Comparison of ENCODE assay signal across 8 cellular contexts in the genomic region with DNA sequence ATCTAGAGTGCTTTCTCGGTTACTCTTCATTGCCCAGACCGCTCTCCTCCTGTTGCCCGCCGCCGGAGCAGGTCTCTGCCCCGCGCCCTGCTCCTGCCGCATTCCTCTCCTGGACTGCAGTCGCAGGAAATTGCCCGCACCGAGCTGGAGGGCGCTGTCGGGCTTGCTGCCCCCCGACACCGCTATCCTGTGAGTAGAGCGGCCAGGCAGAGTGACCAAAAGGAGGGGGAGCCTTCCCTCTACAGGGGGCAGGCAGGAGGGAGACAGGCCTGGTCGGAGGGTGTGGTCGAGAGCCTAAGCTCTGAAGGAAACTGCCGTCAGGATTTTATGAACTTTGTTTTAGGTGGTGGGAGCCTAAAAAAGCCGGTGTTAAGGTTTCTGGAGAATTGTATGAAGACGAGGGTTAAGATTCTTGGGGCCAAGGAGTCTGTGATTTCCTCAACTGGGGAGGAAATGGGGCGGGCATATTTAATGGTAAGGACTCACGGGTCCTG. TPM values are rescaled to one million over a fixed set of nuclear protein-coding genes. Genes with fewer than 3 reads are reported as not detected.
DNase-seq lines count a peak whose midpoint lies in the region; ATAC-seq and TF ChIP-seq lines count a peak whose summit lies in the region.

No MANE protein-coding gene starts in this region.

- intact Hi-C loops in activated T-helper 1 cell treated with anti-CD3 and anti-CD28 coated beads, Interleukin-12 subunit alpha, Interleukin-12 subunit beta, Interleukin-2, Interleukin-4 antibody, amounts not matched to agents 30 ng/mL and 10 ng/mL and 1 ng/mL, durations not matched to agents 14 hours and 24 hours and 36 hours (cut with micrococcal nuclease), result loop anchor here (2.0 to 10.0 kb wide), 17 partner anchors 117 to 1681 kb away; partner anchors contain the start of genes BCAS2, CAPZA1, CSDE1 and CTTNBP2NL
- intact Hi-C loops in heart right ventricle (cut with DNase I) (loop anchor here in 8 of 10 donors (2.0 to 10.0 kb wide), 4 partner anchors 356 to 604 kb away; partner anchors contain the start of gene PPM1J (in 6 of the 8)), psoas muscle (cut with DNase I) (loop anchor here in 1 of 2 donors (2.0 to 10.0 kb wide), 3 partner anchors 116 to 459 kb away; partner anchors contain the start of genes CAPZA1, PPM1J, SLC16A1 and ST7L)

- TF ChIP-seq CTCF in heart right ventricle (IDR thresholded peaks at IDR 0.05) (peak in 5 of 9 donors; percentile 18 to 57 (median 46)), psoas muscle (IDR thresholded peaks at IDR 0.05) (peak; percentile 33)

- no peaks in the 10 kb centered on the region for H3K27me3 ChIP-seq in heart right ventricle
- H3K27me3 ChIP-seq in psoas muscle (ENCODE audit: insufficient read depth in 3 of 3, low read length in 2 of 3), result no peaks in the 10 kb centered on the region

- H3K9me3 Mint-ChIP-seq in activated T-helper 1 cell treated with anti-CD3 and anti-CD28 coated beads, Interleukin-12 subunit alpha, Interleukin-12 subunit beta, Interleukin-2, Interleukin-4 antibody, amounts not matched to agents 30 ng/mL and 10 ng/mL and 1 ng/mL, durations not matched to agents 14 hours and 24 hours and 36 hours, result no peaks in the 10 kb centered on the region

- 0 to 1% methylated on average over 23 of the region's 23 CpGs for WGBS in heart right ventricle, 2 donors
- 0 to 1% (median 1%) methylated on average over 23 of the region's 23 CpGs for WGBS in psoas muscle, 3 donors

- peak overlapping the region; percentile 98 for H3K4me3 Mint-ChIP-seq in activated T-helper 1 cell treated with anti-CD3 and anti-CD28 coated beads, Interleukin-12 subunit alpha, Interleukin-12 subunit beta, Interleukin-2, Interleukin-4 antibody, amounts not matched to agents 30 ng/mL and 10 ng/mL and 1 ng/mL, durations not matched to agents 14 hours and 24 hours and 36 hours

- H3K27me3 Mint-ChIP-seq in activated T-helper 1 cell treated with anti-CD3 and anti-CD28 coated beads, Interleukin-12 subunit alpha, Interleukin-12 subunit beta, Interleukin-2, Interleukin-4 antibody, amounts not matched to agents 30 ng/mL and 10 ng/mL and 1 ng/mL, durations not matched to agents 14 hours and 24 hours and 36 hours (ENCODE audit: insufficient read depth), result no peaks in the 10 kb centered on the region

- peaks cover 0 to 47% (median 34%) of the 10 kb centered on the region in 9 donors for H3K4me1 ChIP-seq in heart right ventricle
- H3K4me1 ChIP-seq in psoas muscle, result peaks cover 24% of the 10 kb centered on the region

- H3K27ac ChIP-seq in heart right ventricle, result peak overlapping the region; percentile 77 to 94 (median 92)
- H3K27ac ChIP-seq in psoas muscle, result peak overlapping the region; percentile 92

- H3K4me1 Mint-ChIP-seq in activated T-helper 1 cell treated with anti-CD3 and anti-CD28 coated beads, Interleukin-12 subunit alpha, Interleukin-12 subunit beta, Interleukin-2, Interleukin-4 antibody, amounts not matched to agents 30 ng/mL and 10 ng/mL and 1 ng/mL, durations not matched to agents 14 hours and 24 hours and 36 hours (ENCODE audit: low read depth), result peaks cover 25% of the 10 kb centered on the region

- peak; percentile 22 for ATAC-seq in GM19397 (IDR thresholded peaks at IDR 0.05; ENCODE audit: unreplicated experiment)
- peak; percentile 7 for ATAC-seq in HG03469 (IDR thresholded peaks at IDR 0.05; ENCODE audit: unreplicated experiment)
- ATAC-seq in heart right ventricle, result peak; percentile 54 to 84 (median 76)
- ATAC-seq in psoas muscle, result peak; percentile 54 to 74 (median 62)

- H3K9me3 ChIP-seq in heart right ventricle (no peaks in the 10 kb centered on the region), psoas muscle (no peaks in the 10 kb centered on the region)

- DNase-seq in DMS53 (lab: John Stamatoyannopoulos, UW), result peak; percentile 84
- no peak for DNase-seq in activated T-helper 1 cell treated with anti-CD3 and anti-CD28 coated beads, Interleukin-12 subunit alpha, Interleukin-12 subunit beta, Interleukin-2, Interleukin-4 antibody, amounts not matched to agents 30 ng/mL and 10 ng/mL and 1 ng/mL, durations not matched to agents 14 hours and 24 hours and 36 hours (ENCODE audit: low spot score)
- DNase-seq in heart right ventricle, result peak in 1 of 2 donors; percentile 48
- DNase-seq in psoas muscle, result peak in 1 of 2 donors; percentile 43
- DNase-seq in NCI-H774 (lab: John Stamatoyannopoulos, UW), result no peak
- DNase-seq in NCI-H187 (lab: John Stamatoyannopoulos, UW), result no peak

- H3K36me3 ChIP-seq in heart right ventricle (peaks cover 0 to 26% (median 0%) of the 10 kb centered on the region in 9 donors), psoas muscle (ENCODE audit: insufficient read depth in 1 of 2, low read depth in 1 of 2) (peaks cover 0 to 15% of the 10 kb centered on the region in 2 donors)

- H3K4me3 ChIP-seq in heart right ventricle, result peak overlapping the region; percentile 64 to 94 (median 78)
- H3K4me3 ChIP-seq in psoas muscle, result peak overlapping the region; percentile 98

- H3K36me3 Mint-ChIP-seq in activated T-helper 1 cell treated with anti-CD3 and anti-CD28 coated beads, Interleukin-12 subunit alpha, Interleukin-12 subunit beta, Interleukin-2, Interleukin-4 antibody, amounts not matched to agents 30 ng/mL and 10 ng/mL and 1 ng/mL, durations not matched to agents 14 hours and 24 hours and 36 hours (ENCODE audit: low read depth), result peaks cover 13% of the 10 kb centered on the region

- peak overlapping the region; percentile 86 for H3K27ac Mint-ChIP-seq in activated T-helper 1 cell treated with anti-CD3 and anti-CD28 coated beads, Interleukin-12 subunit alpha, Interleukin-12 subunit beta, Interleukin-2, Interleukin-4 antibody, amounts not matched to agents 30 ng/mL and 10 ng/mL and 1 ng/mL, durations not matched to agents 14 hours and 24 hours and 36 hours

RNA-seq across cellular contexts. Expression of gene LRIG2, which starts 0.5 kb away (rescaled TPM):
- total RNA-seq in activated T-helper 1 cell treated with anti-CD3 and anti-CD28 coated beads, Interleukin-12 subunit alpha, Interleukin-12 subunit beta, Interleukin-2, Interleukin-4 antibody, amounts not matched to agents 30 ng/mL and 10 ng/mL and 1 ng/mL, durations not matched to agents 14 hours and 24 hours and 36 hours, result 11.2 and 12.3 TPM in 2 replicates
- total RNA-seq in heart right ventricle (10 to 100 TPM in 2 of 10 donors, 1 to 10 TPM in 8; 7.8 to 11.3 (median 8.5) TPM), psoas muscle (1 to 10 TPM; 3.4 to 6.0 (median 5.0) TPM)
- polyA plus RNA-seq in heart right ventricle (1 to 10 TPM; 3.0 to 4.8 TPM), psoas muscle (1 to 10 TPM; 2.2 to 3.1 (median 3.1) TPM)

Comparison
In these comparisons a context has a peak if more than half of its experiments do, and no peak if none do; other contexts are left out.
1. ATAC-seq: peak in every context shown above with its lines; median percentile 76 in heart right ventricle; 62 in psoas muscle; 22 in GM19397; 7 in HG03469.